ENCODE assay signal across 8 cellular contexts in genomic region chr12:8949525-8950286, GRCh38. TPM values are rescaled to one million over a fixed set of nuclear protein-coding genes. Genes with fewer than 3 reads are reported as not detected.
DNase-seq lines count a peak whose midpoint lies in the region; ATAC-seq lines count a peak whose summit lies in the region.

Gene M6PR (minus strand): TSS chr12:8949645. CDS start chr12:8946404, 3,241 bp downstream.

- H3K27me3 Mint-ChIP-seq in IgD-negative memory B cell: no peaks in the 10 kb centered on the region

- H3K9me3 Mint-ChIP-seq in IgD-negative memory B cell: peaks cover 0 to 7% (median 2%) of the 10 kb centered on the region in 3 donors

- DNase-seq in DMS153 treated with DMSO at 0.1 percent for 48 hours (lab: John Stamatoyannopoulos, UW; ENCODE audit: unreplicated experiment) (peak; percentile 96), OCI-M1 (lab: John Stamatoyannopoulos, UW) (peak; percentile 100), activated T-cell treated with anti-CD3 and anti-CD28 coated beads for 24 hours (ENCODE audit: low read depth) (peak; percentile 90), epidermal melanocyte (ENCODE audit: insufficient read length, low spot score) (peak; percentile 96), middle frontal gyrus (ENCODE audit: extremely low spot score, low spot score) (peak; percentile 94)
- peak; percentile 84 to 88 for DNase-seq in stimulated activated CD8-positive, alpha-beta memory T cell treated with anti-CD3 and anti-CD28 coated beads, Interleukin-2, amount 100 ng/mL, for 48 hours (ENCODE audit: low read depth in 2 of 2)

- peaks cover 10% of the 10 kb centered on the region for H3K36me3 Mint-ChIP-seq in IgD-negative memory B cell

- ATAC-seq in GM21529 (IDR thresholded peaks at IDR 0.05; ENCODE audit: unreplicated experiment): peak; percentile 79

- H3K27ac Mint-ChIP-seq in IgD-negative memory B cell: peak within 1 kb of the TSS; percentile 84 to 99 (median 95)

- H3K4me3 Mint-ChIP-seq in IgD-negative memory B cell: peak within 1 kb of the TSS; percentile 93 to 98 (median 96)

- peaks cover 27 to 44% (median 42%) of the 10 kb centered on the region in 3 donors for H3K4me1 Mint-ChIP-seq in IgD-negative memory B cell

RNA-seq across cellular contexts. Expression of gene M6PR, which starts in this region (rescaled TPM):
- 186 TPM for polyA plus RNA-seq in IgD-negative memory B cell

Comparison
In these comparisons a context has a peak if more than half of its experiments do, and no peak if none do; other contexts are left out.
1. Peak in every context shown above with its lines: DNase-seq and ATAC-seq.